ENCODE assay signal across 24 cellular contexts in genomic region chr13:62684359-62684758, GRCh38.
A peak's percentile ranks its signal among the peaks of the same experiment; 100 is the strongest.
DNase-seq lines count a peak whose midpoint lies in the region; ATAC-seq, FAIRE-seq and TF ChIP-seq lines count a peak whose summit lies in the region.
"Had no signal": no experiment of that assay in that cellular context is flagged by ENCODE, and none has a peak within 500 bp of the region (broad histone marks: within the 10 kb centered on the region; RNA-seq: fewer than 3 reads in every experiment).

No MANE protein-coding gene starts in this region.

- no peaks in the 10 kb centered on the region for H3F3A ChIP-seq in PC-3 (ENCODE audit: low read length, unreplicated experiment)

- H3K9me3 ChIP-seq in Karpas-422 (ENCODE audit: low read length): no peaks in the 10 kb centered on the region
- H3K9me3 ChIP-seq in PC-3 (ENCODE audit: low read length): no peaks in the 10 kb centered on the region

- FAIRE-seq in GM19239 (lab: Jason Lieb, UNC): no peak
- FAIRE-seq: D721Med, GM12892 had no signal

- H2AFZ ChIP-seq in Karpas-422 (ENCODE audit: low read length) (peak overlapping the region; percentile 85), PC-3 (ENCODE audit: low read length) (no peak overlapping the region)

- BruUV-seq in PC-3 (replicated peaks; lab: Mats Ljungman, UMichigan): no TSS peak

- no peak overlapping the region for H3K4me3 ChIP-seq in Karpas-422 (ENCODE audit: low read length)
- no peak overlapping the region for H3K4me3 ChIP-seq in PC-3 (ENCODE audit: low read length)

- ATAC-seq in PC-3: peak; percentile 31
- ATAC-seq in HG02938 (IDR thresholded peaks at IDR 0.05; ENCODE audit: unreplicated experiment): no peak
- ATAC-seq: CD8-positive, alpha-beta T cell; Right ventricle myocardium inferior had no signal

- H3K36me3 ChIP-seq in Karpas-422 (ENCODE audit: insufficient read depth, low read length) (no peaks in the 10 kb centered on the region), PC-3 (ENCODE audit: low read depth, low read length) (no peaks in the 10 kb centered on the region)

- POLR2A ChIA-PET in PC-3 (lab: Charles Lee; ENCODE audit: unreplicated experiment): no interaction called here

- H3K79me2 ChIP-seq in Karpas-422 (ENCODE audit: low read length) (no peaks in the 10 kb centered on the region), PC-3 (ENCODE audit: low read length) (no peaks in the 10 kb centered on the region)

- peak overlapping the region; percentile 50 for H3K27ac ChIP-seq in 22Rv1
- no peak overlapping the region for H3K27ac ChIP-seq in Karpas-422 (ENCODE audit: low read length)
- no peak overlapping the region for H3K27ac ChIP-seq in PC-3 (ENCODE audit: low read length)

- H4K20me1 ChIP-seq in Karpas-422 (ENCODE audit: insufficient read depth, low read depth, low read length): no peaks in the 10 kb centered on the region
- H4K20me1 ChIP-seq in PC-3 (ENCODE audit: low read length): no peaks in the 10 kb centered on the region

- H3K4me2 ChIP-seq in Karpas-422 (ENCODE audit: low read depth, low read length, poor library complexity, severe bottlenecking) (no peak overlapping the region), PC-3 (ENCODE audit: low read length) (peak overlapping the region; percentile 39; the same call in 1 of the 2 replicates)

- no peaks in the 10 kb centered on the region for H3K27me3 ChIP-seq in Karpas-422 (ENCODE audit: low read length)
- H3K27me3 ChIP-seq in PC-3 (ENCODE audit: low read length): no peaks in the 10 kb centered on the region

- H3K4me1 ChIP-seq in Karpas-422 (ENCODE audit: low read length) (no peaks in the 10 kb centered on the region), PC-3 (ENCODE audit: insufficient read depth, low read length) (peaks cover 12% of the 10 kb centered on the region)

- H3K9me2 ChIP-seq in Karpas-422 (replicated peaks; ENCODE audit: insufficient read depth, low read length) (no peaks in the 10 kb centered on the region), PC-3 (replicated peaks; ENCODE audit: low read length) (no peaks in the 10 kb centered on the region)

- intact Hi-C loops in PC-3 (cut with micrococcal nuclease): no loop called here

- TF ChIP-seq CTCF in 22Rv1 (IDR thresholded peaks at IDR 0.05) (no peak), PC-3 (conservative IDR thresholded peaks at IDR 0.05; ENCODE audit: low read depth, low read length) (no peak)

- no peak overlapping the region for H3K9ac ChIP-seq in Karpas-422 (ENCODE audit: low read length)
- H3K9ac ChIP-seq in PC-3 (ENCODE audit: low read length): no peak overlapping the region

- DNase-seq in Karpas-422 (no peak), NCI-H2081 treated with DMSO at 0.1 percent for 48 hours (lab: John Stamatoyannopoulos, UW) (peak; percentile 11), PC-3 (no peak), retina (no peak), T-helper 1 cell (no peak), GM19239 (ENCODE audit: insufficient read length, low spot score) (no peak)
- DNase-seq: AML-193; C1 segment of cervical spinal cord; CD8-positive, alpha-beta T cell; DMS79 treated with DMSO at 0.1 percent for 48 hours; GOT3; HCEC 1CT; NCI-H187; NCI-H2227 treated with DMSO at 0.1 percent for 48 hours; NCI-H510A; NCI-H82; OCI-M1; SW 1271; T-helper 2 cell had no signal

- CTCF ChIA-PET in PC-3 (lab: Charles Lee): no interaction called here
